In the genomic region with DNA sequence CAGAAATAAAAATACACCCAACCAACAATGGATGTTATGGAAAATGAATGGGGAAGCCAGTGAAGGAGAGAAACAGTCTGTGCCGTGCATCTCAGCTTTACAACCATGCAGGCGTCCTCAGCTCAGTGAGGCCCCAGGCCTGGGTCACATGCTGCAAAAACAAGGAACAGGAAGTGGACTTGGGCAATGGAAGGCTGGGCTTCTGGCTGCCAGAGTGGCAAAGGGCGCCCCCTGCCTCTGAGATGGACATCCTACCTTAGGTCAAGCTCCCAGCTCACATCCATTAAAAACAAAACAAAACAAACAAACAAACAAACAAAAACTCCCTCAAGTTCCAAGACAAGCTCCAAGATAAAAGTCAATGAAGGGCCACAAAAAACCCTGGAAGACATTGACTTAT, we compare ENCODE assay signal across 1 cellular context.
TF ChIP-seq lines count a peak whose summit lies in the region.

No MANE protein-coding gene starts in this region.

TF ChIP-seq in HepG2, 621 proteins besides CTCF, POLR2A, EP300 and RAD21 (continued from another document):
- TF ChIP-seq, protein P1, sequence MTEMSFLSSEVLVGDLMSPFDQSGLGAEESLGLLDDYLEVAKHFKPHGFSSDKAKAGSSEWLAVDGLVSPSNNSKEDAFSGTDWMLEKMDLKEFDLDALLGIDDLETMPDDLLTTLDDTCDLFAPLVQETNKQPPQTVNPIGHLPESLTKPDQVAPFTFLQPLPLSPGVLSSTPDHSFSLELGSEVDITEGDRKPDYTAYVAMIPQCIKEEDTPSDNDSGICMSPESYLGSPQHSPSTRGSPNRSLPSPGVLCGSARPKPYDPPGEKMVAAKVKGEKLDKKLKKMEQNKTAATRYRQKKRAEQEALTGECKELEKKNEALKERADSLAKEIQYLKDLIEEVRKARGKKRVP (CRISPR knock-in tag; IDR thresholded peaks at IDR 0.05), result no peak
- TF ChIP-seq, protein P2, sequence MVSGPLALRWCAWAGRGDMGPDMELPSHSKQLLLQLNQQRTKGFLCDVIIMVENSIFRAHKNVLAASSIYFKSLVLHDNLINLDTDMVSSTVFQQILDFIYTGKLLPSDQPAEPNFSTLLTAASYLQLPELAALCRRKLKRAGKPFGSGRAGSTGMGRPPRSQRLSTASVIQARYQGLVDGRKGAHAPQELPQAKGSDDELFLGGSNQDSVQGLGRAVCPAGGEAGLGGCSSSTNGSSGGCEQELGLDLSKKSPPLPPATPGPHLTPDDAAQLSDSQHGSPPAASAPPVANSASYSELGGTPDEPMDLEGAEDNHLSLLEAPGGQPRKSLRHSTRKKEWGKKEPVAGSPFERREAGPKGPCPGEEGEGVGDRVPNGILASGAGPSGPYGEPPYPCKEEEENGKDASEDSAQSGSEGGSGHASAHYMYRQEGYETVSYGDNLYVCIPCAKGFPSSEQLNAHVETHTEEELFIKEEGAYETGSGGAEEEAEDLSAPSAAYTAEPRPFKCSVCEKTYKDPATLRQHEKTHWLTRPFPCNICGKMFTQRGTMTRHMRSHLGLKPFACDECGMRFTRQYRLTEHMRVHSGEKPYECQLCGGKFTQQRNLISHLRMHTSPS (CRISPR knock-in tag; IDR thresholded peaks at IDR 0.05; ENCODE audit: low read depth), result no peak
- no peak for TF ChIP-seq RBM39 (IDR thresholded peaks at IDR 0.05; ENCODE audit: low read depth, low read length, poor library complexity, severe bottlenecking)
- no peak for TF ChIP-seq GPN1 (CRISPR knock-in tag; IDR thresholded peaks at IDR 0.05; ENCODE audit: borderline replicate concordance)
